ENCODE assay signal across 15 cellular contexts in genomic region chr18:44834867-44835469, GRCh38.
DNase-seq lines count a peak whose midpoint lies in the region; ATAC-seq, FAIRE-seq and TF ChIP-seq lines count a peak whose summit lies in the region.
"Had no signal": no experiment of that assay in that cellular context is flagged by ENCODE, and none has a peak within 500 bp of the region (broad histone marks: within the 10 kb centered on the region; RNA-seq: fewer than 3 reads in every experiment).

No MANE protein-coding gene starts in this region.

- intact Hi-C loops in gastrocnemius medialis (cut with DNase I; ENCODE audit: low total_unique reads) = loop anchor here (5.0 kb wide), 1 partner anchor 52 kb away; no protein-coding TSS in a partner anchor

- no peaks in the 10 kb centered on the region for H3K9me3 ChIP-seq in gastrocnemius medialis
- H3K9me3 ChIP-seq: suprapubic skin had no signal

- TF ChIP-seq POLR2A in gastrocnemius medialis (IDR thresholded peaks at IDR 0.05) = no peak

- no peaks in the 10 kb centered on the region for H3K27me3 ChIP-seq in gastrocnemius medialis
- H3K27me3 ChIP-seq: suprapubic skin had no signal

- H3K27ac ChIP-seq in gastrocnemius medialis = peak overlapping the region; percentile 48 to 68 (median 54)
- H3K27ac ChIP-seq: suprapubic skin had no signal

- no peak for TF ChIP-seq CTCF in gastrocnemius medialis (IDR thresholded peaks at IDR 0.05 in 4 of 5, conservative IDR thresholded peaks at IDR 0.05 in 1 of 5)

- H3K4me3 ChIP-seq in gastrocnemius medialis = no peak overlapping the region
- H3K4me3 ChIP-seq: suprapubic skin had no signal

- H3K36me3 ChIP-seq in gastrocnemius medialis = no peaks in the 10 kb centered on the region
- H3K36me3 ChIP-seq: suprapubic skin had no signal

- no peak for DNase-seq in GM19239 (ENCODE audit: insufficient read length, low spot score)
- peak; percentile 24 for DNase-seq in NCI-H82 treated with DMSO at 0.1 percent for 48 hours (lab: John Stamatoyannopoulos, UW; ENCODE audit: unreplicated experiment)
- no peak for DNase-seq in immature natural killer cell
- no peak for DNase-seq in gastrocnemius medialis
- no peak for DNase-seq in NCI-H1930 (lab: John Stamatoyannopoulos, UW)
- no peak for DNase-seq in MV-4-11 (lab: John Stamatoyannopoulos, UW)
- DNase-seq: activated CD8-positive, alpha-beta memory T cell treated with anti-CD3 and anti-CD28 coated beads for 24 hours; amniotic stem cell; HCEC 1CT; left cardiac atrium; NCI-H1694 treated with DMSO at 0.1 percent for 48 hours; NCI-H524 treated with DMSO at 0.1 percent for 48 hours had no signal

- no peak overlapping the region for H3K4me3 Mint-ChIP-seq in immature natural killer cell

- peaks cover 41 to 54% of the 10 kb centered on the region in 2 donors for H3K4me1 Mint-ChIP-seq in immature natural killer cell

- H3K4me1 ChIP-seq in gastrocnemius medialis = peaks cover 66 to 88% of the 10 kb centered on the region in 2 donors

- in situ Hi-C loops in gastrocnemius medialis (cut with MboI; ENCODE audit: low sequenced_read_pairs in 4 of 4) = no loop called here

- H3K36me3 Mint-ChIP-seq in immature natural killer cell = peaks cover 0 to 3% (median 0%) of the 10 kb centered on the region in 3 donors

- no peaks in the 10 kb centered on the region for H3K9me3 Mint-ChIP-seq in immature natural killer cell

- H3K27ac Mint-ChIP-seq in immature natural killer cell = peak overlapping the region in 4 of 6 donors; percentile 10 to 36 (median 30)

- ATAC-seq in gastrocnemius medialis (peak in 1 of 2 donors; percentile 8), HG02884 (IDR thresholded peaks at IDR 0.05; ENCODE audit: unreplicated experiment) (no peak)
- ATAC-seq: left cardiac atrium had no signal

- peak; percentile 8 for FAIRE-seq in GM19239 (lab: Jason Lieb, UNC)
- FAIRE-seq: HTR-8/SVneo had no signal

- no peaks in the 10 kb centered on the region for H3K27me3 Mint-ChIP-seq in immature natural killer cell (ENCODE audit: low read depth in 3 of 3)
